ENCODE assay signal across 10 cellular contexts in the genomic region with DNA sequence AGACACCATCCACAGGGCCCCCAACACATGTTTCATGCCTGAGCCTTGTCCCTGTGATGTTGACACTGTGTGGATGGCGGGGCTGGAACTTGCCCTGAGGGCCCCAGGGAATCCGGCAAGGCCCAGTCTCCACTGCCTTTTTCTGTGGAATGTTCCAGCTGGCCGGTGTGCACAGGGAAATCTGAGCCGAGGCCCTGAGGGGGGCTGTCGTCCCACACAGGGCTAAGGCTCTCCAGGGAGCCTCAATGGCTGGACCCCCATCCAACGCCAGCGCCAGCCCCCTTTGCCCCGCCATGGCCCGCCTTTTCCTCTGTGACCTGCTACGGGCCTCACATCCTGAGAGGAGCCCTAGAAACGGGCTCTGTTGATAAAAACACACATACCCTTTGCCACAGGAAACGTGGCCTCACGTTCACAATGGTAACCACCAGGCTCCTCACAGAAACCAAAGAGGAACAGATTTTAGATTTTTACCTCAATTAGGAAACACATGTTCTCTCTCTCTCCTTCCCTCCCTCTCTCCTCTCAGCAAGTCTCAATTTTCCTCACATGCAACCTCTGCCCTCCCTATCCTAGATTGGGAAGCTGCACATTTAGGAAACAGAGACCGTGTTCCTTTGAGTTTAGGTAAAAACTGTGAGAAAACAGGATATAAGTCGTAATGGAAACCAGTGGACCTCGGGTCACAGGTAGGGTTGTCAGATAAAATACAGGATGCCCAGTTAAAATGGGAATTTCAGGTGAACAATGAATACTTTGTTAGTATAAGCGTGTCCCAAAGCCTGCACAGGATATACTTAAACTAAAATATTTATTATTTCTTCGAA. TPM values are rescaled to one million over a fixed set of nuclear protein-coding genes. Genes with fewer than 3 reads are reported as not detected.
DNase-seq lines count a peak whose midpoint lies in the region; ATAC-seq and TF ChIP-seq lines count a peak whose summit lies in the region.
"Had no signal": no experiment of that assay in that cellular context is flagged by ENCODE, and none has a peak within 500 bp of the region (broad histone marks: within the 10 kb centered on the region; RNA-seq: fewer than 3 reads in every experiment).

No MANE protein-coding gene starts in this region.

- peaks cover 60% of the 10 kb centered on the region for H3K4me1 Mint-ChIP-seq in activated T-helper 17 cell treated with anti-CD3 and anti-CD28 coated beads, Interleukin-2, amount 50 U/mL, for 72 hours

- no peak overlapping the region for H3K4me3 ChIP-seq in transverse colon

- DNase-seq in NK-92 treated with Interleukin-12 subunit alpha and Interleukin-12 subunit beta, amount 100 ng/mL, for 24 hours (lab: John Stamatoyannopoulos, UW) = peak; percentile 36
- DNase-seq in NK-92 (lab: John Stamatoyannopoulos, UW; ENCODE audit: unreplicated experiment) (no peak), mucosa of gallbladder (ENCODE audit: low spot score) (peak; percentile 37), transverse colon (peak; percentile 33), iPS-NIHi11 (ENCODE audit: low spot score) (no peak), cerebellar cortex (ENCODE audit: low spot score) (no peak)
- DNase-seq: anterior cingulate cortex had no signal

- H3K36me3 Mint-ChIP-seq in activated T-helper 17 cell treated with anti-CD3 and anti-CD28 coated beads, Interleukin-2, amount 50 U/mL, for 72 hours (ENCODE audit: low read depth) = peaks cover 50% of the 10 kb centered on the region

- TF ChIP-seq POLR2A in transverse colon (IDR thresholded peaks at IDR 0.05) = peak; percentile 16

- no peaks in the 10 kb centered on the region for H3K9me3 Mint-ChIP-seq in activated T-helper 17 cell treated with anti-CD3 and anti-CD28 coated beads, Interleukin-2, amount 50 U/mL, for 72 hours

- H3K4me3 Mint-ChIP-seq in activated T-helper 17 cell treated with anti-CD3 and anti-CD28 coated beads, Interleukin-2, amount 50 U/mL, for 72 hours = peak overlapping the region; percentile 91

- no peaks in the 10 kb centered on the region for H3K27me3 Mint-ChIP-seq in activated T-helper 17 cell treated with anti-CD3 and anti-CD28 coated beads, Interleukin-2, amount 50 U/mL, for 72 hours

- intact Hi-C loops in transverse colon (cut with DNase I; ENCODE audit: low total_unique reads) = no loop called here

- in situ Hi-C loops in transverse colon (cut with MboI; ENCODE audit: low pct_ligation_motif_present in 1 of 4, low pct_unique_long_range_greater_than_20kb in 1 of 4, low sequenced_read_pairs in 3 of 4) = no loop called here

- TF ChIP-seq EP300 in transverse colon (IDR thresholded peaks at IDR 0.05; ENCODE audit: low read depth) = no peak

- no peaks in the 10 kb centered on the region for H3K9me3 ChIP-seq in transverse colon

- TF ChIP-seq CTCF in transverse colon (IDR thresholded peaks at IDR 0.05) = no peak

- peak overlapping the region in 3 of 4 donors; percentile 32 to 49 (median 40) for H3K27ac ChIP-seq in transverse colon
- H3K27ac ChIP-seq: 22Rv1 had no signal

- peak overlapping the region; percentile 93 for H3K27ac Mint-ChIP-seq in activated T-helper 17 cell treated with anti-CD3 and anti-CD28 coated beads, Interleukin-2, amount 50 U/mL, for 72 hours

- ATAC-seq in activated T-helper 17 cell treated with anti-CD3 and anti-CD28 coated beads, Interleukin-2, amount 50 U/mL, for 72 hours (replicated peaks) = peak; percentile 65
- no peak for ATAC-seq in GM18867 (IDR thresholded peaks at IDR 0.05; ENCODE audit: unreplicated experiment)

- no peaks in the 10 kb centered on the region for H3K36me3 ChIP-seq in transverse colon

- 57% methylated on average over 7 to 18 of the region's 18 CpGs for WGBS in transverse colon (ENCODE audit: low coverage in 1 of 2), 2 donors

- H3K4me1 ChIP-seq in transverse colon = peaks cover 0 to 12% (median 0%) of the 10 kb centered on the region in 4 donors

- no peaks in the 10 kb centered on the region for H3K27me3 ChIP-seq in transverse colon

RNA-seq across cellular contexts. Expression of a gene that starts 13.7 kb away (rescaled TPM):
- total RNA-seq in activated T-helper 17 cell treated with anti-CD3 and anti-CD28 coated beads, Interleukin-2, amount 50 U/mL, for 72 hours = 10 to 100 TPM; 13.5 to 17.8 TPM
- total RNA-seq in mucosa of gallbladder (1.4 TPM), transverse colon (1 to 10 TPM in 2 of 4 donors, under 1 TPM in 2; 0.20 to 3.8 (median 2.3) TPM)

Comparison
In these comparisons a context has a peak if more than half of its experiments do, and no peak if none do; other contexts are left out.
1. DNase-seq: peak in NK-92 treated with Interleukin-12 subunit alpha and Interleukin-12 subunit beta, amount 100 ng/mL, for 24 hours (single experiment), mucosa of gallbladder (single experiment) and transverse colon (single experiment); none in NK-92 (single experiment), iPS-NIHi11 (single experiment) and cerebellar cortex (single experiment).